ENCODE assay signal across 20 cellular contexts in the genomic region with DNA sequence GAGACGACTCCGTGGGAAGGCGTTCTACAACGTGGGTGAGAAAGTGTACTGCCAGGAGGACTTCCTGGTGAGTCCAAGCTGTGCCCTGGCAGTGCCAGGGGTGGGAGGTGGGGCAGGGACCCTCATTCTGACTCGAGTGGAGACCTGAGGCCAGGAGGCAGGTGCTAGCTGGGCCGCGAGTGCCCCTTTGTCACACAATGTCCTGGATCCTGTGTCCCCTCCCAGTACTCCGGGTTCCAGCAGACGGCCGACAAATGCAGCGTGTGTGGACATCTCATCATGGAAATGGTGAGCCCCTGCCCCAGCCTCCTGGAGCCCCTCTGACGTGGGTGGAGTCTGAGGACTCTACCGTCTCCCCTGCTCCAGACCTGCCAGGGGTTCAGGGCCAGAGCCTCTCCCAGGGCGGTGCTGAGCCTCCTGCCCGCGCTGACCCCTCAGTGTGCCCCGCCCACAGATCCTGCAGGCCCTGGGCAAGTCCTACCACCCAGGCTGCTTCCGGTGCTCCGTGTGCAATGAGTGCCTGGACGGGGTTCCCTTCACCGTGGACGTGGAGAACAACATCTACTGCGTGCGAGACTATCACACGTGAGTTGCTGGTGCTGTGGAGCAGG. TPM values are rescaled to one million over a fixed set of nuclear protein-coding genes. Genes with fewer than 3 reads are reported as not detected.
DNase-seq lines count a peak whose midpoint lies in the region; ATAC-seq, FAIRE-seq and TF ChIP-seq lines count a peak whose summit lies in the region.
"Had no signal": no experiment of that assay in that cellular context is flagged by ENCODE, and none has a peak within 500 bp of the region (broad histone marks: within the 10 kb centered on the region; RNA-seq: fewer than 3 reads in every experiment).

No MANE protein-coding gene starts in this region.

- ATAC-seq in sciatic nerve (peak; percentile 70), HG02759 (IDR thresholded peaks at IDR 0.05; ENCODE audit: unreplicated experiment) (no peak)
- ATAC-seq: GM12878 had no signal

- H3K36me3 ChIP-seq in H7 (replicated peaks; ENCODE audit: control insufficient read depth, insufficient read depth, low read length) (peaks cover 2% of the 10 kb centered on the region), kidney (ENCODE audit: control insufficient read depth in 1 of 2, insufficient read depth in 2 of 2, low read length in 2 of 2) (peaks cover 6 to 10% of the 10 kb centered on the region in 2 donors)

- no peaks in the 10 kb centered on the region for H3K27me3 ChIP-seq in H7 (ENCODE audit: control insufficient read depth, insufficient read depth, low read length)
- H3K27me3 ChIP-seq: BLaER1 treated with 17β-estradiol and CSF1 and Interleukin-3, amounts not matched to agents 10 nM and 100 nM had no signal

- intact Hi-C loops in kidney (cut with DNase I) (no loop called here), sciatic nerve (cut with DNase I) (no loop called here)

- no peaks in the 10 kb centered on the region for H3K4me1 ChIP-seq in kidney (ENCODE audit: control insufficient read depth in 1 of 2, insufficient read depth in 1 of 2, low read depth in 1 of 2, low read length in 2 of 2)

- H3K9ac ChIP-seq in kidney (ENCODE audit: low read length in 2 of 2): no peak overlapping the region

- no peak for TF ChIP-seq CTCF in kidney (IDR thresholded peaks at IDR 0.05; ENCODE audit: borderline replicate concordance, extremely low read depth, insufficient read depth)

- H3K4me3 ChIP-seq in H7 (ENCODE audit: insufficient read depth, low read depth, low read length): no peak overlapping the region
- no peak overlapping the region for H3K4me3 ChIP-seq in kidney (ENCODE audit: low read length in 2 of 2)
- H3K4me3 ChIP-seq: BLaER1 treated with 17β-estradiol and CSF1 and Interleukin-3, amounts not matched to agents 10 nM and 100 nM; GM12878 had no signal

- no peak overlapping the region for H3K27ac ChIP-seq in kidney (ENCODE audit: low read depth in 2 of 2, low read length in 2 of 2)
- H3K27ac ChIP-seq: BLaER1 treated with 17β-estradiol and CSF1 and Interleukin-3, amounts not matched to agents 10 nM and 100 nM; HL-60 had no signal

- DNase-seq in activated effector memory CD4-positive, alpha-beta T cell treated with anti-CD3 and anti-CD28 coated beads, Interleukin-2, amount 50 U/mL, for 16 hours: peak; percentile 47
- DNase-seq in activated effector memory CD4-positive, alpha-beta T cell treated with Interleukin-2 at 50 U/mL for 16 hours: no peak
- DNase-seq in H7 (peak; percentile 41), kidney (peak; percentile 50), sciatic nerve (ENCODE audit: low spot score) (no peak)
- DNase-seq in activated CD4-positive, CD25-positive, alpha-beta regulatory T cell (lab: John Stamatoyannopoulos, UW): no peak
- DNase-seq in activated T-cell treated with anti-CD3 and anti-CD28 coated beads, Interleukin-2, amount 50 U/mL, for 1 hour: no peak
- DNase-seq: 8988T; CD4-positive, CD25-positive, alpha-beta regulatory T cell; CD8-positive, alpha-beta memory T cell; COR-L47; DND-41; EL; GOT3; HCEC 1CT had no signal

- no peaks in the 10 kb centered on the region for H3K9me3 ChIP-seq in kidney (ENCODE audit: control insufficient read depth in 1 of 2, low read length in 2 of 2)
- H3K9me3 ChIP-seq: BLaER1 treated with 17β-estradiol and CSF1 and Interleukin-3, amounts not matched to agents 10 nM and 100 nM had no signal

- FAIRE-seq in kidney (lab: Jason Lieb, UNC): no peak
- FAIRE-seq: D721Med, GM12878 had no signal

RNA-seq across cellular contexts. Expression of a gene that starts 11.6 kb away (rescaled TPM):
- total RNA-seq in H7 (2014; rRNA removed; shearing (Covaris generic)): 12.5 and 14.8 TPM in 2 replicates
- total RNA-seq in kidney (22.3 TPM), sciatic nerve (50.1 TPM)
- 15.5 TPM for polyA plus RNA-seq in kidney (ENCODE audit: insufficient read depth, low read depth, low replicate concordance)
- polyA plus RNA-seq: CD4-positive, CD25-positive, alpha-beta regulatory T cell; CD8-positive, alpha-beta memory T cell had no signal

Comparison
In these comparisons a context has a peak if more than half of its experiments do, and no peak if none do; other contexts are left out.
1. DNase-seq: peak in activated effector memory CD4-positive, alpha-beta T cell treated with anti-CD3 and anti-CD28 coated beads, Interleukin-2, amount 50 U/mL, for 16 hours (single experiment), H7 (single experiment) and kidney (single experiment); none in activated effector memory CD4-positive, alpha-beta T cell treated with Interleukin-2 at 50 U/mL for 16 hours (single experiment), sciatic nerve (single experiment), activated CD4-positive, CD25-positive, alpha-beta regulatory T cell (0 of 4) and activated T-cell treated with anti-CD3 and anti-CD28 coated beads, Interleukin-2, amount 50 U/mL, for 1 hour (single experiment).